In the genomic region with DNA sequence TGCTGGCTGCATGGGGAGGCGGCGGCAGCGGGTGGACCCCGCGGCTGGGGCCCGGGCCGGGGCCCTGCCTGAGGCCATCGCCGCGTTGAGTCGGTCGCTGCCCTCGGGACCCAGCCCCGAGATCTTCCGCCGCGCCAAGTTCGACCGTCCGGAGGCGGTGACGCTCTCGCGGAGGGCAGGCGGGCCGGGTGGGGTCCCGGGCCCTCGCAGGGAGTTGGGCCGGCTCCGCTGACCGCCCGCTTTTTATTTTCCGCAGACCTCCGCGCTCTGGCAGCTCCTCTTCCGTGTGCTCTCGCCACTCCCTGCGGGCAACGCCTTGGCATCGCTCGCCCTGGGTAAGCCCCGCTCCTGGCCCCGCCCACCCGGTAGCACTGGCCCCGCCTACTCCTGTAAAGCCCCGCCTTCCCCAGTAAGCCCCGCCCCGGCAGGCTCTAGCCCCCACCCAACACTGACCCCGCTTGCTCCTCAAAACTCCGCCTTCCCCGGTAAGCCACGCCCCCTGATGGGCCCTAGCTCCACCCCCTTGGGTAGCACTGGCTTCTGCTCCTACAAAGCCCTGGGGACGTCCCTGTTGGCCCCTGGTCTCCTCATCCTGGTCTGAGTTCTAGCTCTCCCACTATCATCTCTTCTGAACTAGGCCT, we compare ENCODE assay signal across 1 cellular context.
TF ChIP-seq lines count a peak whose summit lies in the region.

No MANE protein-coding gene starts in this region.

TF ChIP-seq in H1, 55 proteins besides CTCF, POLR2A, EP300 and RAD21:
- TF ChIP-seq BRCA1 (IDR thresholded peaks at IDR 0.05; ENCODE audit: low read depth, low read length) (no peak), RBBP5 (IDR thresholded peaks at IDR 0.05; ENCODE audit: borderline replicate concordance, low read depth, low read length) (0 out of 2 replicates have a peak, but pooled peaks have one; percentile 28), CHD2 (IDR thresholded peaks at IDR 0.05; ENCODE audit: low read length) (no peak), PHF8 (conservative IDR thresholded peaks at IDR 0.05; ENCODE audit: low read depth, low read length) (peak; percentile 98), KDM1A (IDR thresholded peaks at IDR 0.05; ENCODE audit: borderline replicate concordance, low read length) (no peak), SIRT6 (IDR thresholded peaks at IDR 0.05; ENCODE audit: low read length) (no peak), KDM4A (IDR thresholded peaks at IDR 0.05; ENCODE audit: low read depth, low read length, severe bottlenecking) (peak; percentile 92), CTBP2 (IDR thresholded peaks at IDR 0.05; ENCODE audit: borderline replicate concordance, insufficient read depth, insufficient read length, low read length) (no peak), ASH2L (IDR thresholded peaks at IDR 0.05; ENCODE audit: low read length) (peak; percentile 71), TAF1 (IDR thresholded peaks at IDR 0.05; ENCODE audit: low read depth, low read length) (peak; percentile 12; the same call in 1 of the 2 replicates), SIN3A (conservative IDR thresholded peaks at IDR 0.05 in 1 of 2, IDR thresholded peaks at IDR 0.05 in 1 of 2; ENCODE audit: low read depth in 1 of 2, low read length in 2 of 2) (0 out of 4 replicates have a peak, but pooled peaks of 1 of the 2 experiments have one; percentile 46)
TF ChIP-seq in H1: peak in this region for 6.
